In genomic region chr1:20507564-20508410, GRCh38 we compare ENCODE assay signal across 8 cellular contexts. TPM values are rescaled to one million over a fixed set of nuclear protein-coding genes. Genes with fewer than 3 reads are reported as not detected.
DNase-seq lines count a peak whose midpoint lies in the region; ATAC-seq and TF ChIP-seq lines count a peak whose summit lies in the region.

TSS of gene MUL1 (minus strand) at chr1:20508151. CDS start at chr1:20508024, 127 bp downstream.

- 0 to 1% methylated on average over 13 to 27 of the region's 58 CpGs for WGBS in esophagus squamous epithelium, 2 donors

- TF ChIP-seq POLR2A in esophagus squamous epithelium (IDR thresholded peaks at IDR 0.05): peak in 3 of 4 donors; percentile 55 to 70 (median 58)

- ATAC-seq in GM21786 (IDR thresholded peaks at IDR 0.05; ENCODE audit: unreplicated experiment): peak; percentile 91

- peaks cover 8 to 44% (median 21%) of the 10 kb centered on the region in 3 donors for H3K4me1 ChIP-seq in esophagus squamous epithelium

- peak in 1 of 6 experiments; percentile 21 for TF ChIP-seq CTCF in esophagus squamous epithelium (IDR thresholded peaks at IDR 0.05)

- peak within 1 kb of the TSS; percentile 85 to 96 (median 90) for H3K4me3 ChIP-seq in esophagus squamous epithelium

- intact Hi-C loops in esophagus squamous epithelium (cut with DNase I): no loop called here

- H3K27me3 ChIP-seq in esophagus squamous epithelium: peaks cover 0 to 20% (median 0%) of the 10 kb centered on the region in 4 donors

- DNase-seq in DMS153 treated with DMSO at 0.1 percent for 48 hours (lab: John Stamatoyannopoulos, UW; ENCODE audit: unreplicated experiment) (peak; percentile 92), Kasumi-1 (lab: John Stamatoyannopoulos, UW) (peak; percentile 87), RKO (ENCODE audit: low spot score) (peak; percentile 95), activated T-helper 1 cell treated with Interleukin-2 at 50 U/mL for 16 hours (ENCODE audit: low read depth) (peak; percentile 85), esophagus squamous epithelium (lab: John Stamatoyannopoulos, UW) (peak; percentile 58), myocyte (ENCODE audit: low read depth) (peak; percentile 95)
- peak; percentile 90 to 91 for DNase-seq in stimulated activated CD8-positive, alpha-beta memory T cell treated with anti-CD3 and anti-CD28 coated beads, Interleukin-7, amount 100 ng/mL, for 4 hours (ENCODE audit: low read depth in 2 of 2)

- peaks cover under 1 to 34% (median 4%) of the 10 kb centered on the region in 3 donors for H3K36me3 ChIP-seq in esophagus squamous epithelium

- H3K9me3 ChIP-seq in esophagus squamous epithelium: no peaks in the 10 kb centered on the region

- H3K27ac ChIP-seq in esophagus squamous epithelium: peak within 1 kb of the TSS; percentile 86 to 94 (median 90)

RNA-seq across cellular contexts. Expression of gene MUL1, which starts in this region (rescaled TPM):
- total RNA-seq in esophagus squamous epithelium: 10 to 100 TPM; 19.0 to 35.6 (median 26.2) TPM
- total RNA-seq in myocyte: 37.6 and 42.4 TPM in 2 replicates
- polyA plus RNA-seq in myocyte (2012): 40.5 TPM

Comparison
In these comparisons a context has a peak if more than half of its experiments do, and no peak if none do; other contexts are left out.
1. Peak in every context shown above with its lines: DNase-seq, ATAC-seq, H3K4me3 ChIP-seq and H3K27ac ChIP-seq.